ENCODE assay signal across 1 cellular context in the genomic region with DNA sequence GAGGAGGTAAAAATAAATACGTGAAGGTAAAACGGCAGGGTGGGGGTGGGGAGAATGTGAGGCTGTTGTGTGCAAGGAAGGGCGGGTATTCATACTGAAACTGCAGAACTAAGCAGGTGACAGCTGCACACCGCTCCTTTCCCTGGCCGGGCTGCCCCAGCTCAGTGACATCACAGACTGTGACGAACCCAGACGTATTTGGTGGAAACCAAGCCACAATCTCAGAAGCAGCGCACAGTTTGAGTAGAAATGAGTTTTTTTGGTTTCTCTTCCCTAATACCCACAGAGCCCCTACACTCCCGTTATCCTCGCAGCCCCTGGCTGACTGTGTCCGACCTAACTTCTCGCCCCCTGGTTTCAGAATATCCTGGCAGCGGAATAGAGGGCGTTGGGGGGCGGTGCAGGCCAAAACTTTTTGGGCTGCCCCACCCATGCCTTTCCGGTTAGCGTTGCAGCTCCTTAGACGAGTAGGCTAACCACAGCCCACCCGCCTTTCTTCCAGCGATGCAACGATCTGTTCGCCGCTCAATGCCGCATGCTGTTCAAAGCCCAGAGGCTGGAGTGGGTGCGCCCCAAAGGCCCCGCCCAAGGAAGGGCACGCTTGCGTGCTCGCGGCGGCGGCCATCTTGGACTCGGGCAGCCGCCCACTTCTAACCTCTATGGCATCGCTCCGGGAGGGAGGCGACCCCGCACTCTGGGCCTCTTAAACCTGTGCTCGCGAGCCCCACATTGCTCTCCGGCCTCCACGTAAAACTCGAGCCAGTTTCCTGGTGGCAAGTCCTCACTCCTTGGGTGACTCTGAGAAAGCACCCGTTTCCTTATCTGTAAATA.
TF ChIP-seq lines count a peak whose summit lies in the region.

No MANE protein-coding gene starts in this region.

TF ChIP-seq in HepG2, 621 proteins besides CTCF, POLR2A, EP300 and RAD21 (continued from another document and continues in another):
- TF ChIP-seq, protein P1, sequence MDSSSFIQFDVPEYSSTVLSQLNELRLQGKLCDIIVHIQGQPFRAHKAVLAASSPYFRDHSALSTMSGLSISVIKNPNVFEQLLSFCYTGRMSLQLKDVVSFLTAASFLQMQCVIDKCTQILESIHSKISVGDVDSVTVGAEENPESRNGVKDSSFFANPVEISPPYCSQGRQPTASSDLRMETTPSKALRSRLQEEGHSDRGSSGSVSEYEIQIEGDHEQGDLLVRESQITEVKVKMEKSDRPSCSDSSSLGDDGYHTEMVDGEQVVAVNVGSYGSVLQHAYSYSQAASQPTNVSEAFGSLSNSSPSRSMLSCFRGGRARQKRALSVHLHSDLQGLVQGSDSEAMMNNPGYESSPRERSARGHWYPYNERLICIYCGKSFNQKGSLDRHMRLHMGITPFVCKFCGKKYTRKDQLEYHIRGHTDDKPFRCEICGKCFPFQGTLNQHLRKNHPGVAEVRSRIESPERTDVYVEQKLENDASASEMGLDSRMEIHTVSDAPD (CRISPR knock-in tag; IDR thresholded peaks at IDR 0.05) = no peak
- TF ChIP-seq GTF2F1 (IDR thresholded peaks at IDR 0.05; ENCODE audit: low read length) = no peak
- TF ChIP-seq TCF12 (IDR thresholded peaks at IDR 0.05) = no peak
- TF ChIP-seq TCF12 (CRISPR knock-in tag; IDR thresholded peaks at IDR 0.05) = no peak
- TF ChIP-seq TOE1 (CRISPR knock-in tag; IDR thresholded peaks at IDR 0.05) = no peak
- TF ChIP-seq ZSCAN20 (CRISPR knock-in tag; IDR thresholded peaks at IDR 0.05; ENCODE audit: borderline replicate concordance) = no peak
- TF ChIP-seq, protein P2, sequence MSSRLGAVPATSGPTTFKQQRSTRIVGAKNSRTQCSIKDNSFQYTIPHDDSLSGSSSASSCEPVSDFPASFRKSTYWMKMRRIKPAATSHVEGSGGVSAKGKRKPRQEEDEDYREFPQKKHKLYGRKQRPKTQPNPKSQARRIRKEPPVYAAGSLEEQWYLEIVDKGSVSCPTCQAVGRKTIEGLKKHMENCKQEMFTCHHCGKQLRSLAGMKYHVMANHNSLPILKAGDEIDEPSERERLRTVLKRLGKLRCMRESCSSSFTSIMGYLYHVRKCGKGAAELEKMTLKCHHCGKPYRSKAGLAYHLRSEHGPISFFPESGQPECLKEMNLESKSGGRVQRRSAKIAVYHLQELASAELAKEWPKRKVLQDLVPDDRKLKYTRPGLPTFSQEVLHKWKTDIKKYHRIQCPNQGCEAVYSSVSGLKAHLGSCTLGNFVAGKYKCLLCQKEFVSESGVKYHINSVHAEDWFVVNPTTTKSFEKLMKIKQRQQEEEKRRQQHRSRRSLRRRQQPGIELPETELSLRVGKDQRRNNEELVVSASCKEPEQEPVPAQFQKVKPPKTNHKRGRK (CRISPR knock-in tag; IDR thresholded peaks at IDR 0.05) = no peak
- TF ChIP-seq ZNF768 (CRISPR knock-in tag; IDR thresholded peaks at IDR 0.05) = peak; percentile 47; the same call in 1 of the 2 replicates
- TF ChIP-seq, protein P3, sequence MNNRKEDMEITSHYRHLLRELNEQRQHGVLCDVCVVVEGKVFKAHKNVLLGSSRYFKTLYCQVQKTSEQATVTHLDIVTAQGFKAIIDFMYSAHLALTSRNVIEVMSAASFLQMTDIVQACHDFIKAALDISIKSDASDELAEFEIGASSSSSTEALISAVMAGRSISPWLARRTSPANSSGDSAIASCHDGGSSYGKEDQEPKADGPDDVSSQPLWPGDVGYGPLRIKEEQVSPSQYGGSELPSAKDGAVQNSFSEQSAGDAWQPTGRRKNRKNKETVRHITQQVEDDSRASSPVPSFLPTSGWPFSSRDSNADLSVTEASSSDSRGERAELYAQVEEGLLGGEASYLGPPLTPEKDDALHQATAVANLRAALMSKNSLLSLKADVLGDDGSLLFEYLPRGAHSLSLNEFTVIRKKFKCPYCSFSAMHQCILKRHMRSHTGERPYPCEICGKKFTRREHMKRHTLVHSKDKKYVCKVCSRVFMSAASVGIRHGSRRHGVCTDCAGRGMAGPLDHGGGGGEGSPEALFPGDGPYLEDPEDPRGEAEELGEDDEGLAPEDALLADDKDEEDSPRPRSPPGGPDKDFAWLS (CRISPR knock-in tag; IDR thresholded peaks at IDR 0.05; ENCODE audit: borderline replicate concordance) = no peak
- no peak; the same call in 1 of the 2 replicates for TF ChIP-seq ZNF451 (CRISPR knock-in tag; IDR thresholded peaks at IDR 0.05)
- TF ChIP-seq ZNF724P (CRISPR knock-in tag; IDR thresholded peaks at IDR 0.05; ENCODE audit: borderline replicate concordance) = no peak; the same call in 1 of the 2 replicates
- TF ChIP-seq, protein P4, sequence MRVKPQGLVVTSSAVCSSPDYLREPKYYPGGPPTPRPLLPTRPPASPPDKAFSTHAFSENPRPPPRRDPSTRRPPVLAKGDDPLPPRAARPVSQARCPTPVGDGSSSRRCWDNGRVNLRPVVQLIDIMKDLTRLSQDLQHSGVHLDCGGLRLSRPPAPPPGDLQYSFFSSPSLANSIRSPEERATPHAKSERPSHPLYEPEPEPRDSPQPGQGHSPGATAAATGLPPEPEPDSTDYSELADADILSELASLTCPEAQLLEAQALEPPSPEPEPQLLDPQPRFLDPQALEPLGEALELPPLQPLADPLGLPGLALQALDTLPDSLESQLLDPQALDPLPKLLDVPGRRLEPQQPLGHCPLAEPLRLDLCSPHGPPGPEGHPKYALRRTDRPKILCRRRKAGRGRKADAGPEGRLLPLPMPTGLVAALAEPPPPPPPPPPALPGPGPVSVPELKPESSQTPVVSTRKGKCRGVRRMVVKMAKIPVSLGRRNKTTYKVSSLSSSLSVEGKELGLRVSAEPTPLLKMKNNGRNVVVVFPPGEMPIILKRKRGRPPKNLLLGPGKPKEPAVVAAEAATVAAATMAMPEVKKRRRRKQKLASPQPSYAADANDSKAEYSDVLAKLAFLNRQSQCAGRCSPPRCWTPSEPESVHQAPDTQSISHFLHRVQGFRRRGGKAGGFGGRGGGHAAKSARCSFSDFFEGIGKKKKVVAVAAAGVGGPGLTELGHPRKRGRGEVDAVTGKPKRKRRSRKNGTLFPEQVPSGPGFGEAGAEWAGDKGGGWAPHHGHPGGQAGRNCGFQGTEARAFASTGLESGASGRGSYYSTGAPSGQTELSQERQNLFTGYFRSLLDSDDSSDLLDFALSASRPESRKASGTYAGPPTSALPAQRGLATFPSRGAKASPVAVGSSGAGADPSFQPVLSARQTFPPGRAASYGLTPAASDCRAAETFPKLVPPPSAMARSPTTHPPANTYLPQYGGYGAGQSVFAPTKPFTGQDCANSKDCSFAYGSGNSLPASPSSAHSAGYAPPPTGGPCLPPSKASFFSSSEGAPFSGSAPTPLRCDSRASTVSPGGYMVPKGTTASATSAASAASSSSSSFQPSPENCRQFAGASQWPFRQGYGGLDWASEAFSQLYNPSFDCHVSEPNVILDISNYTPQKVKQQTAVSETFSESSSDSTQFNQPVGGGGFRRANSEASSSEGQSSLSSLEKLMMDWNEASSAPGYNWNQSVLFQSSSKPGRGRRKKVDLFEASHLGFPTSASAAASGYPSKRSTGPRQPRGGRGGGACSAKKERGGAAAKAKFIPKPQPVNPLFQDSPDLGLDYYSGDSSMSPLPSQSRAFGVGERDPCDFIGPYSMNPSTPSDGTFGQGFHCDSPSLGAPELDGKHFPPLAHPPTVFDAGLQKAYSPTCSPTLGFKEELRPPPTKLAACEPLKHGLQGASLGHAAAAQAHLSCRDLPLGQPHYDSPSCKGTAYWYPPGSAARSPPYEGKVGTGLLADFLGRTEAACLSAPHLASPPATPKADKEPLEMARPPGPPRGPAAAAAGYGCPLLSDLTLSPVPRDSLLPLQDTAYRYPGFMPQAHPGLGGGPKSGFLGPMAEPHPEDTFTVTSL (CRISPR knock-in tag; IDR thresholded peaks at IDR 0.05; ENCODE audit: borderline replicate concordance) = no peak
- peak; percentile 16; the same call in 1 of the 2 replicates for TF ChIP-seq HIVEP1 (CRISPR knock-in tag; IDR thresholded peaks at IDR 0.05)
- no peak for TF ChIP-seq XRCC5 (optimal IDR thresholded peaks at IDR 0.05; ENCODE audit: low read length)
- TF ChIP-seq, protein P5, sequence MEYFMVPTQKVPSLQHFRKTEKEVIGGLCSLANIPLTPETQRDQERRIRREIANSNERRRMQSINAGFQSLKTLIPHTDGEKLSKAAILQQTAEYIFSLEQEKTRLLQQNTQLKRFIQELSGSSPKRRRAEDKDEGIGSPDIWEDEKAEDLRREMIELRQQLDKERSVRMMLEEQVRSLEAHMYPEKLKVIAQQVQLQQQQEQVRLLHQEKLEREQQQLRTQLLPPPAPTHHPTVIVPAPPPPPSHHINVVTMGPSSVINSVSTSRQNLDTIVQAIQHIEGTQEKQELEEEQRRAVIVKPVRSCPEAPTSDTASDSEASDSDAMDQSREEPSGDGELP (IDR thresholded peaks at IDR 0.05; ENCODE audit: borderline replicate concordance, low read depth) = peak; percentile 9; the same call in 1 of the 2 replicates
- TF ChIP-seq NFE2L1 (CRISPR knock-in tag; IDR thresholded peaks at IDR 0.05; ENCODE audit: borderline replicate concordance) = no peak
- TF ChIP-seq ZBTB42 (CRISPR knock-in tag; IDR thresholded peaks at IDR 0.05) = no peak
- TF ChIP-seq DNMT3B (CRISPR knock-in tag; conservative IDR thresholded peaks at IDR 0.05) = no peak
- TF ChIP-seq, protein P6, sequence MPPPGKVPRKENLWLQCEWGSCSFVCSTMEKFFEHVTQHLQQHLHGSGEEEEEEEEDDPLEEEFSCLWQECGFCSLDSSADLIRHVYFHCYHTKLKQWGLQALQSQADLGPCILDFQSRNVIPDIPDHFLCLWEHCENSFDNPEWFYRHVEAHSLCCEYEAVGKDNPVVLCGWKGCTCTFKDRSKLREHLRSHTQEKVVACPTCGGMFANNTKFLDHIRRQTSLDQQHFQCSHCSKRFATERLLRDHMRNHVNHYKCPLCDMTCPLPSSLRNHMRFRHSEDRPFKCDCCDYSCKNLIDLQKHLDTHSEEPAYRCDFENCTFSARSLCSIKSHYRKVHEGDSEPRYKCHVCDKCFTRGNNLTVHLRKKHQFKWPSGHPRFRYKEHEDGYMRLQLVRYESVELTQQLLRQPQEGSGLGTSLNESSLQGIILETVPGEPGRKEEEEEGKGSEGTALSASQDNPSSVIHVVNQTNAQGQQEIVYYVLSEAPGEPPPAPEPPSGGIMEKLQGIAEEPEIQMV (CRISPR knock-in tag; IDR thresholded peaks at IDR 0.05; ENCODE audit: low read depth) = peak; percentile 23; the same call in 1 of the 2 replicates
- TF ChIP-seq FOXM1 (CRISPR knock-in tag; IDR thresholded peaks at IDR 0.05) = no peak
- TF ChIP-seq ZNF737 (CRISPR knock-in tag; IDR thresholded peaks at IDR 0.05; ENCODE audit: borderline replicate concordance) = no peak
- no peak; the same call in 1 of the 2 replicates for TF ChIP-seq ZNF331 (CRISPR knock-in tag; IDR thresholded peaks at IDR 0.05)
- peak; percentile 69; the same call in 1 of the 3 replicates for TF ChIP-seq MXI1 (IDR thresholded peaks at IDR 0.05; ENCODE audit: borderline replicate concordance, low read depth, low read length)
- no peak for TF ChIP-seq ZNF101 (CRISPR knock-in tag; IDR thresholded peaks at IDR 0.05; ENCODE audit: borderline replicate concordance, low read depth)
- no peak for TF ChIP-seq ZNF75D (CRISPR knock-in tag; IDR thresholded peaks at IDR 0.05; ENCODE audit: borderline replicate concordance)
- TF ChIP-seq ISL2 (CRISPR knock-in tag; IDR thresholded peaks at IDR 0.05) = 0 out of 2 replicates have a peak, but pooled peaks have one; percentile 32
- TF ChIP-seq HHEX (CRISPR knock-in tag; IDR thresholded peaks at IDR 0.05) = no peak
- peak; percentile 31; the same call in 1 of the 2 replicates for TF ChIP-seq HNF4A (CRISPR knock-in tag; IDR thresholded peaks at IDR 0.05)
- TF ChIP-seq, protein P7, sequence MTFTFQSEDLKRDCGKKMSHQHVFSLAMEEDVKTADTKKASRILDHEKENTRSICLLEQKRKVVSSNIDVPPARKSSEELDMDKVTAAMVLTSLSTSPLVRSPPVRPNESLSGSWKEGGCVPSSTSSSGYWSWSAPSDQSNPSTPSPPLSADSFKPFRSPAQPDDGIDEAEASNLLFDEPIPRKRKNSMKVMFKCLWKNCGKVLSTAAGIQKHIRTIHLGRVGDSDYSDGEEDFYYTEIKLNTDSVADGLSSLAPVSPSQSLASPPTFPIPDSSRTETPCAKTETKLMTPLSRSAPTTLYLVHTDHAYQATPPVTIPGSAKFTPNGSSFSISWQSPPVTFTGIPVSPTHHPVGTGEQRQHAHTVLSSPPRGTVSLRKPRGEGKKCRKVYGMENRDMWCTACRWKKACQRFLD (CRISPR knock-in tag; IDR thresholded peaks at IDR 0.05; ENCODE audit: borderline replicate concordance) = no peak
- TF ChIP-seq, protein P8, sequence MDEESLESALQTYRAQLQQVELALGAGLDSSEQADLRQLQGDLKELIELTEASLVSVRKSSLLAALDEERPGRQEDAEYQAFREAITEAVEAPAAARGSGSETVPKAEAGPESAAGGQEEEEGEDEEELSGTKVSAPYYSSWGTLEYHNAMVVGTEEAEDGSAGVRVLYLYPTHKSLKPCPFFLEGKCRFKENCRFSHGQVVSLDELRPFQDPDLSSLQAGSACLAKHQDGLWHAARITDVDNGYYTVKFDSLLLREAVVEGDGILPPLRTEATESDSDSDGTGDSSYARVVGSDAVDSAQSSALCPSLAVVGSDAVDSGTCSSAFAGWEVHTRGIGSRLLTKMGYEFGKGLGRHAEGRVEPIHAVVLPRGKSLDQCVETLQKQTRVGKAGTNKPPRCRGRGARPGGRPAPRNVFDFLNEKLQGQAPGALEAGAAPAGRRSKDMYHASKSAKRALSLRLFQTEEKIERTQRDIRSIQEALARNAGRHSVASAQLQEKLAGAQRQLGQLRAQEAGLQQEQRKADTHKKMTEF (CRISPR knock-in tag; IDR thresholded peaks at IDR 0.05) = peak; percentile 66; the same call in 1 of the 2 replicates
- TF ChIP-seq, protein P9, sequence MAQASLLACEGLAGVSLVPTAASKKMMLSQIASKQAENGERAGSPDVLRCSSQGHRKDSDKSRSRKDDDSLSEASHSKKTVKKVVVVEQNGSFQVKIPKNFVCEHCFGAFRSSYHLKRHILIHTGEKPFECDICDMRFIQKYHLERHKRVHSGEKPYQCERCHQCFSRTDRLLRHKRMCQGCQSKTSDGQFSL (CRISPR knock-in tag; IDR thresholded peaks at IDR 0.05) = peak; percentile 59; the same call in 1 of the 2 replicates
- TF ChIP-seq, protein P10, sequence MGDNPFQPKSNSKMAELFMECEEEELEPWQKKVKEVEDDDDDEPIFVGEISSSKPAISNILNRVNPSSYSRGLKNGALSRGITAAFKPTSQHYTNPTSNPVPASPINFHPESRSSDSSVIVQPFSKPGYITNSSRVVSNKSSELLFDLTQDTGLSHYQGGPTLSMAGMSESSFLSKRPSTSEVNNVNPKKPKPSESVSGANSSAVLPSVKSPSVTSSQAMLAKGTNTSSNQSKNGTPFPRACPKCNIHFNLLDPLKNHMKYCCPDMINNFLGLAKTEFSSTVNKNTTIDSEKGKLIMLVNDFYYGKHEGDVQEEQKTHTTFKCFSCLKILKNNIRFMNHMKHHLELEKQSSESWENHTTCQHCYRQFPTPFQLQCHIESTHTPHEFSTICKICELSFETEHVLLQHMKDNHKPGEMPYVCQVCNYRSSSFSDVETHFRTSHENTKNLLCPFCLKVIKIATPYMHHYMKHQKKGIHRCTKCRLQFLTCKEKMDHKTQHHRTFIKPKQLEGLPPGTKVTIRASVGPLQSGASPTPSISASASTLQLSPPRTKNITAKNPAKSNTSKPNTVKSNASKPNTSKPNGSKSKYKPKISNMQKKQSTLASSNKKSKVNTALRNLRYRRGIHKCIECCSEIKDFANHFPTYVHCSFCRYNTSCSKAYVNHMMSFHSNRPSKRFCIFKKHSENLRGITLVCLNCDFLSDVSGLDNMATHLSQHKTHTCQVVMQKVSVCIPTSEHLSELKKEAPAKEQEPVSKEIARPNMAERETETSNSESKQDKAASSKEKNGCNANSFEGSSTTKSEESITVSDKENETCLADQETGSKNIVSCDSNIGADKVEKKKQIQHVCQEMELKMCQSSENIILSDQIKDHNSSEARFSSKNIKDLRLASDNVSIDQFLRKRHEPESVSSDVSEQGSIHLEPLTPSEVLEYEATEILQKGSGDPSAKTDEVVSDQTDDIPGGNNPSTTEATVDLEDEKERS (CRISPR knock-in tag; IDR thresholded peaks at IDR 0.05) = peak; percentile 56; the same call in 1 of the 2 replicates
- no peak for TF ChIP-seq ZNF251 (CRISPR knock-in tag; IDR thresholded peaks at IDR 0.05)
- TF ChIP-seq RNF2 (conservative IDR thresholded peaks at IDR 0.05; ENCODE audit: low read depth) = no peak
- no peak for TF ChIP-seq ZNF205 (CRISPR knock-in tag; IDR thresholded peaks at IDR 0.05)
- no peak for TF ChIP-seq ATF7-NPFF (CRISPR knock-in tag; IDR thresholded peaks at IDR 0.05; ENCODE audit: low read depth)
